13 cellular contexts compared by ENCODE assay signal in genomic region chr10:120606051-120606764, GRCh38.
DNase-seq lines count a peak whose midpoint lies in the region; ATAC-seq, FAIRE-seq and TF ChIP-seq lines count a peak whose summit lies in the region.
"Had no signal": no experiment of that assay in that cellular context is flagged by ENCODE, and none has a peak within 500 bp of the region (broad histone marks: within the 10 kb centered on the region; RNA-seq: fewer than 3 reads in every experiment).

No MANE protein-coding gene starts in this region.

- DNase-seq in GM19239 (ENCODE audit: insufficient read length, low spot score), result no peak
- no peak for DNase-seq in stimulated activated effector memory CD8-positive, alpha-beta T cell treated with anti-CD3 and anti-CD28 coated beads, Interleukin-12 subunit alpha, Interleukin-12 subunit beta, amount 100 ng/mL, for 72 hours (ENCODE audit: low spot score in 2 of 2)
- no peak for DNase-seq in type B pancreatic cell (ENCODE audit: extremely low spot score, unreplicated experiment)
- DNase-seq in NCI-H345 treated with DMSO at 0.1 percent for 48 hours (lab: John Stamatoyannopoulos, UW; ENCODE audit: unreplicated experiment), result no peak
- DNase-seq in glutamatergic neuron, result no peak
- DNase-seq: activated CD8-positive, alpha-beta memory T cell treated with anti-CD3 and anti-CD28 coated beads, Interleukin-2, amount 50 U/mL, for 48 hours; kidney; nucleus accumbens; stimulated activated CD4-positive, alpha-beta T cell treated with anti-CD3 and anti-CD28 coated beads, Interleukin-4, amount 100 ng/mL, for 1 hour; T-helper 17 cell had no signal

- no peaks in the 10 kb centered on the region for H3K36me3 Mint-ChIP-seq in stimulated activated effector memory CD8-positive, alpha-beta T cell treated with anti-CD3 and anti-CD28 coated beads, Interleukin-12 subunit alpha, Interleukin-12 subunit beta, amount 100 ng/mL, for 72 hours
- H3K36me3 Mint-ChIP-seq in type B pancreatic cell, result no peaks in the 10 kb centered on the region
- peaks cover 22% of the 10 kb centered on the region for H3K36me3 Mint-ChIP-seq in glutamatergic neuron (ENCODE audit: unreplicated experiment)
- H3K36me3 Mint-ChIP-seq: brain had no signal

- peak; percentile 88 for FAIRE-seq in GM19239 (lab: Jason Lieb, UNC)
- FAIRE-seq: kidney had no signal

- TF ChIP-seq CTCF in type B pancreatic cell (conservative IDR thresholded peaks at IDR 0.05) (no peak), glutamatergic neuron (IDR thresholded peaks at IDR 0.05; ENCODE audit: partially characterized antibody, unreplicated experiment) (no peak)

- H3K4me1 Mint-ChIP-seq in stimulated activated effector memory CD8-positive, alpha-beta T cell treated with anti-CD3 and anti-CD28 coated beads, Interleukin-12 subunit alpha, Interleukin-12 subunit beta, amount 100 ng/mL, for 72 hours, result no peaks in the 10 kb centered on the region
- H3K4me1 Mint-ChIP-seq in type B pancreatic cell (ENCODE audit: unreplicated experiment) (no peaks in the 10 kb centered on the region), glutamatergic neuron (ENCODE audit: low read depth, unreplicated experiment) (no peaks in the 10 kb centered on the region)
- H3K4me1 Mint-ChIP-seq: T-helper 17 cell had no signal

- H3K27ac Mint-ChIP-seq in stimulated activated effector memory CD8-positive, alpha-beta T cell treated with anti-CD3 and anti-CD28 coated beads, Interleukin-12 subunit alpha, Interleukin-12 subunit beta, amount 100 ng/mL, for 72 hours, result no peak overlapping the region
- H3K27ac Mint-ChIP-seq in type B pancreatic cell (no peak overlapping the region), glutamatergic neuron (ENCODE audit: unreplicated experiment) (no peak overlapping the region)
- H3K27ac Mint-ChIP-seq: brain, T-helper 17 cell had no signal

- ATAC-seq in HG02571 (IDR thresholded peaks at IDR 0.05; ENCODE audit: unreplicated experiment), result peak; percentile 55
- peak; percentile 60 for ATAC-seq in HG03342 (IDR thresholded peaks at IDR 0.05; ENCODE audit: unreplicated experiment)
- peak; percentile 57 for ATAC-seq in stimulated activated effector memory CD8-positive, alpha-beta T cell treated with anti-CD3 and anti-CD28 coated beads, Interleukin-12 subunit alpha, Interleukin-12 subunit beta, amount 100 ng/mL, for 72 hours
- ATAC-seq: T-helper 17 cell had no signal

- peaks cover 3% of the 10 kb centered on the region for H3K9me3 Mint-ChIP-seq in stimulated activated effector memory CD8-positive, alpha-beta T cell treated with anti-CD3 and anti-CD28 coated beads, Interleukin-12 subunit alpha, Interleukin-12 subunit beta, amount 100 ng/mL, for 72 hours
- peaks cover 6% of the 10 kb centered on the region for H3K9me3 Mint-ChIP-seq in type B pancreatic cell
- peaks cover 3% of the 10 kb centered on the region for H3K9me3 Mint-ChIP-seq in glutamatergic neuron (ENCODE audit: unreplicated experiment)

- peaks cover 16% of the 10 kb centered on the region for H3K27me3 Mint-ChIP-seq in type B pancreatic cell
- H3K27me3 Mint-ChIP-seq in glutamatergic neuron (ENCODE audit: unreplicated experiment), result no peaks in the 10 kb centered on the region
- H3K27me3 Mint-ChIP-seq: T-helper 17 cell had no signal

- no peak overlapping the region for H3K4me3 Mint-ChIP-seq in stimulated activated effector memory CD8-positive, alpha-beta T cell treated with anti-CD3 and anti-CD28 coated beads, Interleukin-12 subunit alpha, Interleukin-12 subunit beta, amount 100 ng/mL, for 72 hours
- H3K4me3 Mint-ChIP-seq in type B pancreatic cell (no peak overlapping the region), glutamatergic neuron (ENCODE audit: unreplicated experiment) (no peak overlapping the region)
- H3K4me3 Mint-ChIP-seq: brain, T-helper 17 cell had no signal
